ENCODE assay signal across 11 cellular contexts in genomic region chr15:51348688-51349087, GRCh38.
A peak's percentile ranks its signal among the peaks of the same experiment; 100 is the strongest.
DNase-seq lines count a peak whose midpoint lies in the region; ATAC-seq and TF ChIP-seq lines count a peak whose summit lies in the region.
"Had no signal": no experiment of that assay in that cellular context is flagged by ENCODE, and none has a peak within 500 bp of the region (broad histone marks: within the 10 kb centered on the region; RNA-seq: fewer than 3 reads in every experiment).

No MANE protein-coding gene starts in this region.

- H3K27ac ChIP-seq in BLaER1 treated with 17β-estradiol and CSF1 and Interleukin-3, amounts not matched to agents 10 nM and 100 nM = no peak overlapping the region
- H3K27ac ChIP-seq in angular gyrus (ENCODE audit: low read depth, low read length) (peak overlapping the region; percentile 96), brain microvascular endothelial cell (no peak overlapping the region)

- H3K4me3 ChIP-seq in BLaER1 treated with 17β-estradiol and CSF1 and Interleukin-3, amounts not matched to agents 10 nM and 100 nM = peak overlapping the region in 1 of 10 experiments; percentile 12; a peak in 1 of 20 replicates
- H3K4me3 ChIP-seq in brain microvascular endothelial cell (ENCODE audit: low read depth, low read length) = no peak overlapping the region

- no peaks in the 10 kb centered on the region for H3K36me3 ChIP-seq in BLaER1 treated with 17β-estradiol and CSF1 and Interleukin-3, amounts not matched to agents 10 nM and 100 nM
- no peaks in the 10 kb centered on the region for H3K36me3 ChIP-seq in brain microvascular endothelial cell (replicated peaks)
- H3K36me3 ChIP-seq: BE2C had no signal

- no peaks in the 10 kb centered on the region for H3K27me3 ChIP-seq in BLaER1 treated with 17β-estradiol and CSF1 and Interleukin-3, amounts not matched to agents 10 nM and 100 nM
- H3K27me3 ChIP-seq in brain microvascular endothelial cell (replicated peaks) = peaks cover 2% of the 10 kb centered on the region
- H3K27me3 ChIP-seq: BE2C had no signal

- ATAC-seq in GM19372 (IDR thresholded peaks at IDR 0.05; ENCODE audit: low read depth, unreplicated experiment) (peak; percentile 88), HG03025 (IDR thresholded peaks at IDR 0.05; ENCODE audit: low FRiP score, unreplicated experiment) (peak; percentile 93)
- ATAC-seq: HCT116 had no signal

- in situ Hi-C loops in brain microvascular endothelial cell (cut with HindIII; ENCODE audit: low pct_ligation_motif_present, low sequenced_read_pairs) = no loop called here

- no peaks in the 10 kb centered on the region for H3K9me3 ChIP-seq in BLaER1 treated with 17β-estradiol and CSF1 and Interleukin-3, amounts not matched to agents 10 nM and 100 nM (replicated peaks in 1 of 11)
- H3K9me3 ChIP-seq: BE2C had no signal

- H3K4me1 ChIP-seq in BLaER1 treated with 17β-estradiol and CSF1 and Interleukin-3, amounts not matched to agents 10 nM and 100 nM = peaks cover 7 to 30% (median 19%) of the 10 kb centered on the region in 10 experiments

- TF ChIP-seq CTCF in brain microvascular endothelial cell (IDR thresholded peaks at IDR 0.05; ENCODE audit: low read depth, low read length, missing control alignments) = no peak

- no peak overlapping the region for H3K9ac ChIP-seq in BLaER1 treated with 17β-estradiol and CSF1 and Interleukin-3, amounts not matched to agents 10 nM and 100 nM

- no peaks in the 10 kb centered on the region for H4K20me1 ChIP-seq in BLaER1 treated with 17β-estradiol and CSF1 and Interleukin-3, amounts not matched to agents 10 nM and 100 nM

- H3K4me2 ChIP-seq in BLaER1 treated with 17β-estradiol and CSF1 and Interleukin-3, amounts not matched to agents 10 nM and 100 nM = peak overlapping the region; percentile 51 to 77 (median 63)

- no peak for DNase-seq in activated CD4-positive, CD25-positive, alpha-beta regulatory T cell treated with anti-CD3 and anti-CD28 coated beads, Interleukin-2, amount 50 U/mL, for 72 hours
- DNase-seq in NCI-H1105 (lab: John Stamatoyannopoulos, UW) (no peak), brain microvascular endothelial cell (no peak)
- no peak for DNase-seq in activated CD4-positive, alpha-beta T cell treated with anti-CD3 and anti-CD28 coated beads, Interleukin-2, amount 50 U/mL, for 48 hours
- DNase-seq: activated CD4-positive, alpha-beta T cell treated with anti-CD3 and anti-CD28 coated beads, Interleukin-2, amount 50 U/mL, for 1 hour; BE2C had no signal
